ENCODE assay signal across 1 cellular context in the genomic region with DNA sequence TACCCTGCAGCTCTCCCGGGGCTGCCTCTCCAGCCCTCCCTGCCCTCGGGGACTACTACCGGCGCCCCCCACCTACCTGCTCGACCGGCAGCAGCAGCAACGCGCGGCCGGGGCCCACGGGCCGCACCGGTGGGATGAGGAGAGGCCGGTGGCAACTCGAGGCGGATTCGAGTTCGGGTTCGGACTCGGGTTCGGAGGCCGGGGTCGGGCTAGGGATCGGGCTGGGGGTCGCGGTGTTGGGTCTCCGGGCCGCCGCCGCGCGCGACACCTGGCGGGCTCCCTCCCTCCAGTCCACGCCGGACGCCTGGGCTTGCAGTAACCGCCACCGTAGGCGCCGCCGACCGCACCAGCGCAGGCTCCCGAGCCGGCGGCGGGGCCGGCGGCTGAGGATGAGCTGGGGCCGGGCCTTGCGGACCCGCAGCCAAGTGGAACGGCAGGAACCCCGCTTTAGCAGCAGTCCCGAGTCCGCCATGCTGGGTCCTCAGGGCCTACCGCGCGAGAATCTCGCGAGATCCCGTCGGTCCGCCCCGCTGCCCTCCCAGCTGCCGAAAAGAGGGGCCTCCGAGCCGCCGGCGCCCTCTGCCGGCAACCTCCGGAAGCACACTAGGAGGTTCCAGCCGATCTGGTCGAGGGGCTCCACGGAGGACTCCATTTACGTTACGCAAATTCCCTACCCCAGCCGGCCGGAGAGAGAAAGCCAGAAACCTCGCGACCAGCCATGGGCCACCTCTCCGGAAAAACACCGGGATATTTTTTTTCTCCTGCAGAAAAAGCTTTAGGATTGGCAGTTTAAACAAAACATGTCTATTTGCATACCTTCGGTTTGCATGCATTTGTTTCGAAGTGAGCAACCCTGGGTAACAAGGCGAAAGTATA.
TF ChIP-seq lines count a peak whose summit lies in the region.

Gene NOL9 (minus strand): TSS at position 483 of the 876 bp plus-strand sequence. CDS start 11 bp downstream, at position 472.

TF ChIP-seq in HepG2, 621 proteins besides CTCF, POLR2A, EP300 and RAD21 (continued from another document and continues in another):
- TF ChIP-seq, protein P1, sequence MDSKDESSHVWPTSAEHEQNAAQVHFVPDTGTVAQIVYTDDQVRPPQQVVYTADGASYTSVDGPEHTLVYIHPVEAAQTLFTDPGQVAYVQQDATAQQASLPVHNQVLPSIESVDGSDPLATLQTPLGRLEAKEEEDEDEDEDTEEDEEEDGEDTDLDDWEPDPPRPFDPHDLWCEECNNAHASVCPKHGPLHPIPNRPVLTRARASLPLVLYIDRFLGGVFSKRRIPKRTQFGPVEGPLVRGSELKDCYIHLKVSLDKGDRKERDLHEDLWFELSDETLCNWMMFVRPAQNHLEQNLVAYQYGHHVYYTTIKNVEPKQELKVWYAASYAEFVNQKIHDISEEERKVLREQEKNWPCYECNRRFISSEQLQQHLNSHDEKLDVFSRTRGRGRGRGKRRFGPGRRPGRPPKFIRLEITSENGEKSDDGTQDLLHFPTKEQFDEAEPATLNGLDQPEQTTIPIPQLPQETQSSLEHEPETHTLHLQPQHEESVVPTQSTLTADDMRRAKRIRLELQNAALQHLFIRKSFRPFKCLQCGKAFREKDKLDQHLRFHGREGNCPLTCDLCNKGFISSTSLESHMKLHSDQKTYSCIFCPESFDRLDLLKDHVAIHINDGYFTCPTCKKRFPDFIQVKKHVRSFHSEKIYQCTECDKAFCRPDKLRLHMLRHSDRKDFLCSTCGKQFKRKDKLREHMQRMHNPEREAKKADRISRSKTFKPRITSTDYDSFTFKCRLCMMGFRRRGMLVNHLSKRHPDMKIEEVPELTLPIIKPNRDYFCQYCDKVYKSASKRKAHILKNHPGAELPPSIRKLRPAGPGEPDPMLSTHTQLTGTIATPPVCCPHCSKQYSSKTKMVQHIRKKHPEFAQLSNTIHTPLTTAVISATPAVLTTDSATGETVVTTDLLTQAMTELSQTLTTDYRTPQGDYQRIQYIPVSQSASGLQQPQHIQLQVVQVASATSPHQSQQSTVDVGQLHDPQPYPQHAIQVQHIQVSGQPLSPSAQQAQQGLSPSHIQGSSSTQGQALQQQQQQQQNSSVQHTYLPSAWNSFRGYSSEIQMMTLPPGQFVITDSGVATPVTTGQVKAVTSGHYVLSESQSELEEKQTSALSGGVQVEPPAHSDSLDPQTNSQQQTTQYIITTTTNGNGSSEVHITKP (CRISPR knock-in tag; IDR thresholded peaks at IDR 0.05; ENCODE audit: low read depth) = peak; percentile 76; the same call in 1 of the 2 replicates
- peak; percentile 63; the same call in 1 of the 2 replicates for TF ChIP-seq ZNF614 (CRISPR knock-in tag; IDR thresholded peaks at IDR 0.05; ENCODE audit: borderline replicate concordance)
- TF ChIP-seq, protein P2, sequence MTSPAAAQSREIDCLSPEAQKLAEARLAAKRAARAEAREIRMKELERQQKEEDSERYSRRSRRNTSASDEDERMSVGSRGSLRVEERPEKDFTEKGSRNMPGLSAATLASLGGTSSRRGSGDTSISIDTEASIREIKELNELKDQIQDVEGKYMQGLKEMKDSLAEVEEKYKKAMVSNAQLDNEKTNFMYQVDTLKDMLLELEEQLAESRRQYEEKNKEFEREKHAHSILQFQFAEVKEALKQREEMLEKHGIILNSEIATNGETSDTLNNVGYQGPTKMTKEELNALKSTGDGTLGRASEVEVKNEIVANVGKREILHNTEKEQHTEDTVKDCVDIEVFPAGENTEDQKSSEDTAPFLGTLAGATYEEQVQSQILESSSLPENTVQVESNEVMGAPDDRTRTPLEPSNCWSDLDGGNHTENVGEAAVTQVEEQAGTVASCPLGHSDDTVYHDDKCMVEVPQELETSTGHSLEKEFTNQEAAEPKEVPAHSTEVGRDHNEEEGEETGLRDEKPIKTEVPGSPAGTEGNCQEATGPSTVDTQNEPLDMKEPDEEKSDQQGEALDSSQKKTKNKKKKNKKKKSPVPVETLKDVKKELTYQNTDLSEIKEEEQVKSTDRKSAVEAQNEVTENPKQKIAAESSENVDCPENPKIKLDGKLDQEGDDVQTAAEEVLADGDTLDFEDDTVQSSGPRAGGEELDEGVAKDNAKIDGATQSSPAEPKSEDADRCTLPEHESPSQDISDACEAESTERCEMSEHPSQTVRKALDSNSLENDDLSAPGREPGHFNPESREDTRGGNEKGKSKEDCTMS (CRISPR knock-in tag; conservative IDR thresholded peaks at IDR 0.05) = no peak
- no peak for TF ChIP-seq ZNF850 (CRISPR knock-in tag; conservative IDR thresholded peaks at IDR 0.05)
- peak; percentile 65; the same call in 1 of the 2 replicates for TF ChIP-seq ZNF709 (CRISPR knock-in tag; IDR thresholded peaks at IDR 0.05)
- TF ChIP-seq CEBPB (IDR thresholded peaks at IDR 0.05; ENCODE audit: borderline replicate concordance, low read depth, low read length) = peak; percentile 57; the same call in 1 of the 2 replicates
- TF ChIP-seq ZNF230 (CRISPR knock-in tag; IDR thresholded peaks at IDR 0.05) = no peak
- 0 out of 2 replicates have a peak, but pooled peaks have one; percentile 27 for TF ChIP-seq CAMTA2 (CRISPR knock-in tag; IDR thresholded peaks at IDR 0.05; ENCODE audit: borderline replicate concordance)
- no peak for TF ChIP-seq ZNF737 (CRISPR knock-in tag; IDR thresholded peaks at IDR 0.05; ENCODE audit: borderline replicate concordance)
- peak; percentile 68; the same call in 1 of the 2 replicates for TF ChIP-seq ELF3 (CRISPR knock-in tag; IDR thresholded peaks at IDR 0.05)
- no peak for TF ChIP-seq ZNF496 (CRISPR knock-in tag; IDR thresholded peaks at IDR 0.05; ENCODE audit: insufficient replicate concordance)
- 0 out of 2 replicates have a peak, but pooled peaks have one; percentile 51 for TF ChIP-seq ZNF607 (CRISPR knock-in tag; IDR thresholded peaks at IDR 0.05; ENCODE audit: borderline replicate concordance)
- peak; percentile 97 for TF ChIP-seq YY1 (IDR thresholded peaks at IDR 0.05; ENCODE audit: insufficient read depth, insufficient replicate concordance, low read depth, low read length)
- no peak for TF ChIP-seq KLF9 (CRISPR knock-in tag; IDR thresholded peaks at IDR 0.05; ENCODE audit: low read depth)
- peak; percentile 73 for TF ChIP-seq U2AF1 (optimal IDR thresholded peaks at IDR 0.05; ENCODE audit: low read depth, low read length)
- peak; percentile 58; the same call in 1 of the 2 replicates for TF ChIP-seq NCOA2 (CRISPR knock-in tag; IDR thresholded peaks at IDR 0.05)
- TF ChIP-seq, protein P3, sequence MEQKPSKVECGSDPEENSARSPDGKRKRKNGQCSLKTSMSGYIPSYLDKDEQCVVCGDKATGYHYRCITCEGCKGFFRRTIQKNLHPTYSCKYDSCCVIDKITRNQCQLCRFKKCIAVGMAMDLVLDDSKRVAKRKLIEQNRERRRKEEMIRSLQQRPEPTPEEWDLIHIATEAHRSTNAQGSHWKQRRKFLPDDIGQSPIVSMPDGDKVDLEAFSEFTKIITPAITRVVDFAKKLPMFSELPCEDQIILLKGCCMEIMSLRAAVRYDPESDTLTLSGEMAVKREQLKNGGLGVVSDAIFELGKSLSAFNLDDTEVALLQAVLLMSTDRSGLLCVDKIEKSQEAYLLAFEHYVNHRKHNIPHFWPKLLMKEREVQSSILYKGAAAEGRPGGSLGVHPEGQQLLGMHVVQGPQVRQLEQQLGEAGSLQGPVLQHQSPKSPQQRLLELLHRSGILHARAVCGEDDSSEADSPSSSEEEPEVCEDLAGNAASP (CRISPR knock-in tag; IDR thresholded peaks at IDR 0.05; ENCODE audit: borderline replicate concordance) = 0 out of 2 replicates have a peak, but pooled peaks have one; percentile 41
- TF ChIP-seq ZNF20 (CRISPR knock-in tag; IDR thresholded peaks at IDR 0.05) = no peak
- no peak for TF ChIP-seq PCBP2 (optimal IDR thresholded peaks at IDR 0.05; ENCODE audit: low read depth, low read length, poor library complexity, severe bottlenecking)
- no peak for TF ChIP-seq ZNF572 (CRISPR knock-in tag; IDR thresholded peaks at IDR 0.05)
- TF ChIP-seq CHD2 (IDR thresholded peaks at IDR 0.05; ENCODE audit: low read depth, low read length) = peak; percentile 99
- TF ChIP-seq SNAI1 (CRISPR knock-in tag; IDR thresholded peaks at IDR 0.05; ENCODE audit: borderline replicate concordance) = peak; percentile 54; the same call in 1 of the 2 replicates
- peak; percentile 79 for TF ChIP-seq XRCC5 (optimal IDR thresholded peaks at IDR 0.05; ENCODE audit: low read length)
- peak; percentile 73; the same call in 1 of the 2 replicates for TF ChIP-seq LBX2 (CRISPR knock-in tag; IDR thresholded peaks at IDR 0.05; ENCODE audit: borderline replicate concordance)
- TF ChIP-seq ZNF337 (CRISPR knock-in tag; IDR thresholded peaks at IDR 0.05; ENCODE audit: borderline replicate concordance, low read depth) = peak; percentile 69; the same call in 1 of the 2 replicates
- TF ChIP-seq ZNF839 (CRISPR knock-in tag; IDR thresholded peaks at IDR 0.05; ENCODE audit: borderline replicate concordance) = peak; percentile 16; the same call in 1 of the 2 replicates
- TF ChIP-seq PRMT3 (CRISPR knock-in tag; IDR thresholded peaks at IDR 0.05; ENCODE audit: borderline replicate concordance, low read depth) = no peak
- TF ChIP-seq, protein P4, sequence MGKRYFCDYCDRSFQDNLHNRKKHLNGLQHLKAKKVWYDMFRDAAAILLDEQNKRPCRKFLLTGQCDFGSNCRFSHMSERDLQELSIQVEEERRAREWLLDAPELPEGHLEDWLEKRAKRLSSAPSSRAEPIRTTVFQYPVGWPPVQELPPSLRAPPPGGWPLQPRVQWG (CRISPR knock-in tag; IDR thresholded peaks at IDR 0.05; ENCODE audit: borderline replicate concordance, low read depth) = no peak
- no peak for TF ChIP-seq CCDC6 (CRISPR knock-in tag; IDR thresholded peaks at IDR 0.05)
- no peak for TF ChIP-seq FOXP1 (IDR thresholded peaks at IDR 0.05)
- no peak for TF ChIP-seq FOXP1 (CRISPR knock-in tag; IDR thresholded peaks at IDR 0.05)
- TF ChIP-seq, protein P5, sequence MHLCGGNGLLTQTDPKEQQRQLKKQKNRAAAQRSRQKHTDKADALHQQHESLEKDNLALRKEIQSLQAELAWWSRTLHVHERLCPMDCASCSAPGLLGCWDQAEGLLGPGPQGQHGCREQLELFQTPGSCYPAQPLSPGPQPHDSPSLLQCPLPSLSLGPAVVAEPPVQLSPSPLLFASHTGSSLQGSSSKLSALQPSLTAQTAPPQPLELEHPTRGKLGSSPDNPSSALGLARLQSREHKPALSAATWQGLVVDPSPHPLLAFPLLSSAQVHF (CRISPR knock-in tag; IDR thresholded peaks at IDR 0.05) = no peak
- peak; percentile 84 for TF ChIP-seq HOXA5 (CRISPR knock-in tag; IDR thresholded peaks at IDR 0.05)
- peak; percentile 64; the same call in 1 of the 2 replicates for TF ChIP-seq HOXD1 (CRISPR knock-in tag; IDR thresholded peaks at IDR 0.05)
- peak; percentile 82; the same call in 1 of the 2 replicates for TF ChIP-seq BORCS8-MEF2B (CRISPR knock-in tag; IDR thresholded peaks at IDR 0.05)
- no peak for TF ChIP-seq MTERF4 (CRISPR knock-in tag; IDR thresholded peaks at IDR 0.05)
- TF ChIP-seq, protein P6, sequence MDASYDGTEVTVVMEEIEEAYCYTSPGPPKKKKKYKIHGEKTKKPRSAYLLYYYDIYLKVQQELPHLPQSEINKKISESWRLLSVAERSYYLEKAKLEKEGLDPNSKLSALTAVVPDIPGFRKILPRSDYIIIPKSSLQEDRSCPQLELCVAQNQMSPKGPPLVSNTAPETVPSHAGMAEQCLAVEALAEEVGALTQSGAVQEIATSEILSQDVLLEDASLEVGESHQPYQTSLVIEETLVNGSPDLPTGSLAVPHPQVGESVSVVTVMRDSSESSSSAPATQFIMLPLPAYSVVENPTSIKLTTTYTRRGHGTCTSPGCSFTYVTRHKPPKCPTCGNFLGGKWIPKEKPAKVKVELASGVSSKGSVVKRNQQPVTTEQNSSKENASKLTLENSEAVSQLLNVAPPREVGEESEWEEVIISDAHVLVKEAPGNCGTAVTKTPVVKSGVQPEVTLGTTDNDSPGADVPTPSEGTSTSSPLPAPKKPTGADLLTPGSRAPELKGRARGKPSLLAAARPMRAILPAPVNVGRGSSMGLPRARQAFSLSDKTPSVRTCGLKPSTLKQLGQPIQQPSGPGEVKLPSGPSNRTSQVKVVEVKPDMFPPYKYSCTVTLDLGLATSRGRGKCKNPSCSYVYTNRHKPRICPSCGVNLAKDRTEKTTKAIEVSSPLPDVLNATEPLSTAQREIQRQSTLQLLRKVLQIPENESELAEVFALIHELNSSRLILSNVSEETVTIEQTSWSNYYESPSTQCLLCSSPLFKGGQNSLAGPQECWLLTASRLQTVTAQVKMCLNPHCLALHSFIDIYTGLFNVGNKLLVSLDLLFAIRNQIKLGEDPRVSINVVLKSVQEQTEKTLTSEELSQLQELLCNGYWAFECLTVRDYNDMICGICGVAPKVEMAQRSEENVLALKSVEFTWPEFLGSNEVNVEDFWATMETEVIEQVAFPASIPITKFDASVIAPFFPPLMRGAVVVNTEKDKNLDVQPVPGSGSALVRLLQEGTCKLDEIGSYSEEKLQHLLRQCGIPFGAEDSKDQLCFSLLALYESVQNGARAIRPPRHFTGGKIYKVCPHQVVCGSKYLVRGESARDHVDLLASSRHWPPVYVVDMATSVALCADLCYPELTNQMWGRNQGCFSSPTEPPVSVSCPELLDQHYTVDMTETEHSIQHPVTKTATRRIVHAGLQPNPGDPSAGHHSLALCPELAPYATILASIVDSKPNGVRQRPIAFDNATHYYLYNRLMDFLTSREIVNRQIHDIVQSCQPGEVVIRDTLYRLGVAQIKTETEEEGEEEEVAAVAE (CRISPR knock-in tag; IDR thresholded peaks at IDR 0.05; ENCODE audit: borderline replicate concordance) = peak; percentile 48; the same call in 1 of the 2 replicates
- no peak; the same call in 1 of the 2 replicates for TF ChIP-seq ZNF232 (CRISPR knock-in tag; IDR thresholded peaks at IDR 0.05; ENCODE audit: borderline replicate concordance)
- TF ChIP-seq, protein P7, sequence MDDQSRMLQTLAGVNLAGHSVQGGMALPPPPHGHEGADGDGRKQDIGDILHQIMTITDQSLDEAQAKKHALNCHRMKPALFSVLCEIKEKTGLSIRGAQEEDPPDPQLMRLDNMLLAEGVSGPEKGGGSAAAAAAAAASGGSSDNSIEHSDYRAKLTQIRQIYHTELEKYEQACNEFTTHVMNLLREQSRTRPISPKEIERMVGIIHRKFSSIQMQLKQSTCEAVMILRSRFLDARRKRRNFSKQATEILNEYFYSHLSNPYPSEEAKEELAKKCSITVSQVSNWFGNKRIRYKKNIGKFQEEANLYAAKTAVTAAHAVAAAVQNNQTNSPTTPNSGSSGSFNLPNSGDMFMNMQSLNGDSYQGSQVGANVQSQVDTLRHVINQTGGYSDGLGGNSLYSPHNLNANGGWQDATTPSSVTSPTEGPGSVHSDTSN (CRISPR knock-in tag; IDR thresholded peaks at IDR 0.05; ENCODE audit: borderline replicate concordance) = peak; percentile 83; the same call in 1 of the 2 replicates
